1 cellular context compared by ENCODE assay signal in genomic region chr9:118891213-118891612, GRCh38.
TF ChIP-seq lines count a peak whose summit lies in the region.

No MANE protein-coding gene starts in this region.

TF ChIP-seq in GM23338, 12 proteins besides CTCF, POLR2A, EP300 and RAD21 (continued from another document):
- TF ChIP-seq, protein P1, sequence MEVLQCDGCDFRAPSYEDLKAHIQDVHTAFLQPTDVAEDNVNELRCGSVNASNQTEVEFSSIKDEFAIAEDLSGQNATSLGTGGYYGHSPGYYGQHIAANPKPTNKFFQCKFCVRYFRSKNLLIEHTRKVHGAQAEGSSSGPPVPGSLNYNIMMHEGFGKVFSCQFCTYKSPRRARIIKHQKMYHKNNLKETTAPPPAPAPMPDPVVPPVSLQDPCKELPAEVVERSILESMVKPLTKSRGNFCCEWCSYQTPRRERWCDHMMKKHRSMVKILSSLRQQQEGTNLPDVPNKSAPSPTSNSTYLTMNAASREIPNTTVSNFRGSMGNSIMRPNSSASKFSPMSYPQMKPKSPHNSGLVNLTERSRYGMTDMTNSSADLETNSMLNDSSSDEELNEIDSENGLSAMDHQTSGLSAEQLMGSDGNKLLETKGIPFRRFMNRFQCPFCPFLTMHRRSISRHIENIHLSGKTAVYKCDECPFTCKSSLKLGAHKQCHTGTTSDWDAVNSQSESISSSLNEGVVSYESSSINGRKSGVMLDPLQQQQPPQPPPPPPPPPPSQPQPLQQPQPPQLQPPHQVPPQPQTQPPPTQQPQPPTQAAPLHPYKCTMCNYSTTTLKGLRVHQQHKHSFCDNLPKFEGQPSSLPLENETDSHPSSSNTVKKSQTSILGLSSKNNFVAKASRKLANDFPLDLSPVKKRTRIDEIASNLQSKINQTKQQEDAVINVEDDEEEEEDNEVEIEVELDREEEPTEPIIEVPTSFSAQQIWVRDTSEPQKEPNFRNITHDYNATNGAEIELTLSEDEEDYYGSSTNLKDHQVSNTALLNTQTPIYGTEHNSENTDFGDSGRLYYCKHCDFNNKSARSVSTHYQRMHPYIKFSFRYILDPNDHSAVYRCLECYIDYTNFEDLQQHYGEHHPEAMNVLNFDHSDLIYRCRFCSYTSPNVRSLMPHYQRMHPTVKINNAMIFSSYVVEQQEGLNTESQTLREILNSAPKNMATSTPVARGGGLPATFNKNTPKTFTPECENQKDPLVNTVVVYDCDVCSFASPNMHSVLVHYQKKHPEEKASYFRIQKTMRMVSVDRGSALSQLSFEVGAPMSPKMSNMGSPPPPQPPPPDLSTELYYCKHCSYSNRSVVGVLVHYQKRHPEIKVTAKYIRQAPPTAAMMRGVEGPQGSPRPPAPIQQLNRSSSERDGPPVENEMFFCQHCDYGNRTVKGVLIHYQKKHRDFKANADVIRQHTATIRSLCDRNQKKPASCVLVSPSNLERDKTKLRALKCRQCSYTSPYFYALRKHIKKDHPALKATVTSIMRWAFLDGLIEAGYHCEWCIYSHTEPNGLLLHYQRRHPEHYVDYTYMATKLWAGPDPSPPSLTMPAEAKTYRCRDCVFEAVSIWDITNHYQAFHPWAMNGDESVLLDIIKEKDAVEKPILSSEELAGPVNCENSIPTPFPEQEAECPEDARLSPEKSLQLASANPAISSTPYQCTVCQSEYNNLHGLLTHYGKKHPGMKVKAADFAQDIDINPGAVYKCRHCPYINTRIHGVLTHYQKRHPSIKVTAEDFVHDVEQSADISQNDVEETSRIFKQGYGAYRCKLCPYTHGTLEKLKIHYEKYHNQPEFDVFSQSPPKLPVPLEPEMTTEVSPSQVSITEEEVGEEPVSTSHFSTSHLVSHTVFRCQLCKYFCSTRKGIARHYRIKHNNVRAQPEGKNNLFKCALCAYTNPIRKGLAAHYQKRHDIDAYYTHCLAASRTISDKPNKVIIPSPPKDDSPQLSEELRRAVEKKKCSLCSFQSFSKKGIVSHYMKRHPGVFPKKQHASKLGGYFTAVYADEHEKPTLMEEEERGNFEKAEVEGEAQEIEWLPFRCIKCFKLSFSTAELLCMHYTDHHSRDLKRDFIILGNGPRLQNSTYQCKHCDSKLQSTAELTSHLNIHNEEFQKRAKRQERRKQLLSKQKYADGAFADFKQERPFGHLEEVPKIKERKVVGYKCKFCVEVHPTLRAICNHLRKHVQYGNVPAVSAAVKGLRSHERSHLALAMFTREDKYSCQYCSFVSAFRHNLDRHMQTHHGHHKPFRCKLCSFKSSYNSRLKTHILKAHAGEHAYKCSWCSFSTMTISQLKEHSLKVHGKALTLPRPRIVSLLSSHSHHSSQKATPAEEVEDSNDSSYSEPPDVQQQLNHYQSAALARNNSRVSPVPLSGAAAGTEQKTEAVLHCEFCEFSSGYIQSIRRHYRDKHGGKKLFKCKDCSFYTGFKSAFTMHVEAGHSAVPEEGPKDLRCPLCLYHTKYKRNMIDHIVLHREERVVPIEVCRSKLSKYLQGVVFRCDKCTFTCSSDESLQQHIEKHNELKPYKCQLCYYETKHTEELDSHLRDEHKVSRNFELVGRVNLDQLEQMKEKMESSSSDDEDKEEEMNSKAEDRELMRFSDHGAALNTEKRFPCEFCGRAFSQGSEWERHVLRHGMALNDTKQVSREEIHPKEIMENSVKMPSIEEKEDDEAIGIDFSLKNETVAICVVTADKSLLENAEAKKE (CRISPR knock-in tag; IDR thresholded peaks at IDR 0.05) = no peak
- TF ChIP-seq EZH2 (IDR thresholded peaks at IDR 0.05; ENCODE audit: low read depth, unreplicated experiment) = no peak
- no peak for TF ChIP-seq CREB1 (CRISPR knock-in tag; IDR thresholded peaks at IDR 0.05; ENCODE audit: low read depth)
- TF ChIP-seq EZH2phosphoT487 (IDR thresholded peaks at IDR 0.05; ENCODE audit: unreplicated experiment) = no peak
- TF ChIP-seq STAT1 (IDR thresholded peaks at IDR 0.05; ENCODE audit: unreplicated experiment) = no peak
- TF ChIP-seq JUNB (IDR thresholded peaks at IDR 0.05; ENCODE audit: unreplicated experiment) = no peak
- no peak for TF ChIP-seq ZNF331 (CRISPR knock-in tag; IDR thresholded peaks at IDR 0.05; ENCODE audit: low read depth)
- TF ChIP-seq POLR2AphosphoS5 (IDR thresholded peaks at IDR 0.05; ENCODE audit: low read depth) = no peak
- TF ChIP-seq, protein P2, sequence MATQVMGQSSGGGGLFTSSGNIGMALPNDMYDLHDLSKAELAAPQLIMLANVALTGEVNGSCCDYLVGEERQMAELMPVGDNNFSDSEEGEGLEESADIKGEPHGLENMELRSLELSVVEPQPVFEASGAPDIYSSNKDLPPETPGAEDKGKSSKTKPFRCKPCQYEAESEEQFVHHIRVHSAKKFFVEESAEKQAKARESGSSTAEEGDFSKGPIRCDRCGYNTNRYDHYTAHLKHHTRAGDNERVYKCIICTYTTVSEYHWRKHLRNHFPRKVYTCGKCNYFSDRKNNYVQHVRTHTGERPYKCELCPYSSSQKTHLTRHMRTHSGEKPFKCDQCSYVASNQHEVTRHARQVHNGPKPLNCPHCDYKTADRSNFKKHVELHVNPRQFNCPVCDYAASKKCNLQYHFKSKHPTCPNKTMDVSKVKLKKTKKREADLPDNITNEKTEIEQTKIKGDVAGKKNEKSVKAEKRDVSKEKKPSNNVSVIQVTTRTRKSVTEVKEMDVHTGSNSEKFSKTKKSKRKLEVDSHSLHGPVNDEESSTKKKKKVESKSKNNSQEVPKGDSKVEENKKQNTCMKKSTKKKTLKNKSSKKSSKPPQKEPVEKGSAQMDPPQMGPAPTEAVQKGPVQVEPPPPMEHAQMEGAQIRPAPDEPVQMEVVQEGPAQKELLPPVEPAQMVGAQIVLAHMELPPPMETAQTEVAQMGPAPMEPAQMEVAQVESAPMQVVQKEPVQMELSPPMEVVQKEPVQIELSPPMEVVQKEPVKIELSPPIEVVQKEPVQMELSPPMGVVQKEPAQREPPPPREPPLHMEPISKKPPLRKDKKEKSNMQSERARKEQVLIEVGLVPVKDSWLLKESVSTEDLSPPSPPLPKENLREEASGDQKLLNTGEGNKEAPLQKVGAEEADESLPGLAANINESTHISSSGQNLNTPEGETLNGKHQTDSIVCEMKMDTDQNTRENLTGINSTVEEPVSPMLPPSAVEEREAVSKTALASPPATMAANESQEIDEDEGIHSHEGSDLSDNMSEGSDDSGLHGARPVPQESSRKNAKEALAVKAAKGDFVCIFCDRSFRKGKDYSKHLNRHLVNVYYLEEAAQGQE (IDR thresholded peaks at IDR 0.05; ENCODE audit: unreplicated experiment) = no peak
